In genomic region chr17:75514299-75515228, GRCh38 we compare ENCODE assay signal across 8 cellular contexts. TPM values are rescaled to one million over a fixed set of nuclear protein-coding genes. Genes with fewer than 3 reads are reported as not detected.
A peak's percentile ranks its signal among the peaks of the same experiment; 100 is the strongest.
DNase-seq lines count a peak whose midpoint lies in the region; ATAC-seq, FAIRE-seq and TF ChIP-seq lines count a peak whose summit lies in the region.

No MANE protein-coding gene starts in this region.

- H3K9me3 ChIP-seq in adipocyte (ENCODE audit: control insufficient read depth, low read length) (no peaks in the 10 kb centered on the region), iPS-15b (ENCODE audit: control insufficient read depth, insufficient read depth, low read length) (no peaks in the 10 kb centered on the region)

- H3K27me3 ChIP-seq in adipocyte (replicated peaks; ENCODE audit: control insufficient read depth, insufficient read depth, low read length) (no peaks in the 10 kb centered on the region), iPS-15b (ENCODE audit: control insufficient read depth, insufficient read depth, low read length) (no peaks in the 10 kb centered on the region)

- peak; percentile 32 for DNase-seq in stimulated activated CD4-positive, alpha-beta T cell treated with anti-CD3 and anti-CD28 coated beads, Interleukin-15, amount 100 ng/mL, for 24 hours
- no peak for DNase-seq in stimulated activated CD4-positive, alpha-beta T cell treated with anti-CD3 and anti-CD28 coated beads, Interleukin-2, amount 100 ng/mL, for 24 hours
- DNase-seq in adipocyte (ENCODE audit: low read depth) (peak; percentile 59), HuH-7 (ENCODE audit: low spot score) (no peak), GM12891 (ENCODE audit: insufficient read length, low spot score) (no peak), GM13976 (ENCODE audit: low spot score) (no peak)
- DNase-seq in stimulated activated effector memory CD8-positive, alpha-beta T cell treated with anti-CD3 and anti-CD28 coated beads, Interleukin-12 subunit alpha, Interleukin-12 subunit beta, amount 100 ng/mL, for 72 hours (ENCODE audit: low spot score in 2 of 2) = no peak

- peak overlapping the region; percentile 88 for H3K9ac ChIP-seq in adipocyte (ENCODE audit: low read length)
- H3K9ac ChIP-seq in iPS-15b (ENCODE audit: low read depth, low read length) = peak overlapping the region; percentile 60

- H3K36me3 Mint-ChIP-seq in stimulated activated effector memory CD8-positive, alpha-beta T cell treated with anti-CD3 and anti-CD28 coated beads, Interleukin-12 subunit alpha, Interleukin-12 subunit beta, amount 100 ng/mL, for 72 hours = peaks cover 18% of the 10 kb centered on the region

- no peak for FAIRE-seq in GM12891 (lab: Jason Lieb, UNC)

- no peak for ATAC-seq in stimulated activated effector memory CD8-positive, alpha-beta T cell treated with anti-CD3 and anti-CD28 coated beads, Interleukin-12 subunit alpha, Interleukin-12 subunit beta, amount 100 ng/mL, for 72 hours

- no peak for TF ChIP-seq POLR2A in GM12891 (IDR thresholded peaks at IDR 0.05; ENCODE audit: low read depth, low read length)

- TF ChIP-seq CTCF in GM13976 (IDR thresholded peaks at IDR 0.05; ENCODE audit: borderline replicate concordance, control extremely low read depth, extremely low read depth, insufficient read depth, missing control alignments) = no peak

- no peaks in the 10 kb centered on the region for H3K9me3 Mint-ChIP-seq in stimulated activated effector memory CD8-positive, alpha-beta T cell treated with anti-CD3 and anti-CD28 coated beads, Interleukin-12 subunit alpha, Interleukin-12 subunit beta, amount 100 ng/mL, for 72 hours

- H3K4me3 ChIP-seq in adipocyte (ENCODE audit: low read length) (peak overlapping the region; percentile 91), iPS-15b (ENCODE audit: low read depth, low read length) (peak overlapping the region; percentile 97)

- H3K4me1 ChIP-seq in adipocyte (ENCODE audit: control insufficient read depth, insufficient read depth, low read length) = peaks cover 26% of the 10 kb centered on the region
- H3K4me1 ChIP-seq in iPS-15b (ENCODE audit: control insufficient read depth, insufficient read depth, low read length) = peaks cover 5% of the 10 kb centered on the region

- H3K4me1 Mint-ChIP-seq in stimulated activated effector memory CD8-positive, alpha-beta T cell treated with anti-CD3 and anti-CD28 coated beads, Interleukin-12 subunit alpha, Interleukin-12 subunit beta, amount 100 ng/mL, for 72 hours = peaks cover 24% of the 10 kb centered on the region

- in situ Hi-C loops in GM13976 (cut with MboI; ENCODE audit: low sequenced_read_pairs, unreplicated experiment) = no loop called here

- no peak overlapping the region for H3K27ac Mint-ChIP-seq in stimulated activated effector memory CD8-positive, alpha-beta T cell treated with anti-CD3 and anti-CD28 coated beads, Interleukin-12 subunit alpha, Interleukin-12 subunit beta, amount 100 ng/mL, for 72 hours

- H3K36me3 ChIP-seq in adipocyte (ENCODE audit: control insufficient read depth, insufficient read depth, low read length, severe bottlenecking) (no peaks in the 10 kb centered on the region), iPS-15b (ENCODE audit: control insufficient read depth, insufficient read depth, low read length) (peaks cover 8% of the 10 kb centered on the region)

- peak overlapping the region; percentile 76 for H3K4me3 Mint-ChIP-seq in stimulated activated effector memory CD8-positive, alpha-beta T cell treated with anti-CD3 and anti-CD28 coated beads, Interleukin-12 subunit alpha, Interleukin-12 subunit beta, amount 100 ng/mL, for 72 hours

TF ChIP-seq in GM12891, 5 proteins besides CTCF, POLR2A, EP300 and RAD21:
- TF ChIP-seq SPI1 (IDR thresholded peaks at IDR 0.05; ENCODE audit: low read depth, low read length) = no peak
- no peak for TF ChIP-seq POU2F2 (IDR thresholded peaks at IDR 0.05; ENCODE audit: low read depth, low read length)
- no peak for TF ChIP-seq PAX5 (IDR thresholded peaks at IDR 0.05; ENCODE audit: insufficient read depth, low read length, severe bottlenecking)
- no peak for TF ChIP-seq TAF1 (IDR thresholded peaks at IDR 0.05; ENCODE audit: low read depth, low read length)
- TF ChIP-seq POLR2AphosphoS5 (IDR thresholded peaks at IDR 0.05; ENCODE audit: low read depth, low read length) = no peak

RNA-seq across cellular contexts. Expression of gene CASKIN2, which starts 0.8 kb away (rescaled TPM):
- 0.04 TPM for polyA plus RNA-seq in GM12891 (2012; ENCODE audit: low read depth, missing spikeins)

RNA-seq across cellular contexts. Expression of gene TSEN54, which starts 1.8 kb away (rescaled TPM):
- polyA plus RNA-seq in GM12891 (2012; ENCODE audit: low read depth, missing spikeins) = 18.0 TPM

RNA-seq across cellular contexts. Expression of gene LLGL2, which starts 10.9 kb away (rescaled TPM):
- polyA plus RNA-seq in GM12891 (2012; ENCODE audit: low read depth, missing spikeins) = 5.2 TPM

RNA-seq across cellular contexts. Expression of gene TMEM94, which starts 58.1 kb away (rescaled TPM):
- 28.4 TPM for polyA plus RNA-seq in GM12891 (2012; ENCODE audit: low read depth, missing spikeins)

Comparison
In these comparisons a context has a peak if more than half of its experiments do, and no peak if none do; other contexts are left out.
1. DNase-seq: peak in stimulated activated CD4-positive, alpha-beta T cell treated with anti-CD3 and anti-CD28 coated beads, Interleukin-15, amount 100 ng/mL, for 24 hours (single experiment) and adipocyte (single experiment); none in stimulated activated CD4-positive, alpha-beta T cell treated with anti-CD3 and anti-CD28 coated beads, Interleukin-2, amount 100 ng/mL, for 24 hours (0 of 2), stimulated activated effector memory CD8-positive, alpha-beta T cell treated with anti-CD3 and anti-CD28 coated beads, Interleukin-12 subunit alpha, Interleukin-12 subunit beta, amount 100 ng/mL, for 72 hours (0 of 2), HuH-7 (single experiment), GM12891 (single experiment) and GM13976 (single experiment).